Comparison of ENCODE assay signal across 22 cellular contexts in genomic region chr10:86056632-86057031, GRCh38.
DNase-seq lines count a peak whose midpoint lies in the region; ATAC-seq lines count a peak whose summit lies in the region.
"Had no signal": no experiment of that assay in that cellular context is flagged by ENCODE, and none has a peak within 500 bp of the region (broad histone marks: within the 10 kb centered on the region; RNA-seq: fewer than 3 reads in every experiment).

No MANE protein-coding gene starts in this region.

- H3K27me3 ChIP-seq in effector memory CD4-positive, alpha-beta T cell (replicated peaks; ENCODE audit: control insufficient read depth, insufficient read depth, low read length, poor library complexity, severe bottlenecking) = no peaks in the 10 kb centered on the region
- H3K27me3 ChIP-seq: BE2C; BLaER1 treated with 17β-estradiol and CSF1 and Interleukin-3, amounts not matched to agents 10 nM and 100 nM had no signal

- intact Hi-C loops in cardiac septum (cut with DNase I) (no loop called here), left cardiac atrium (cut with DNase I) (no loop called here)

- DNase-seq in cardiac septum (ENCODE audit: low spot score) = peak; percentile 36
- no peak for DNase-seq in left cardiac atrium
- peak; percentile 11 for DNase-seq in DMS 273 treated with DMSO at 0.1 percent for 48 hours (lab: John Stamatoyannopoulos, UW)
- peak; percentile 55 for DNase-seq in mesenteric fat pad (ENCODE audit: low spot score)
- no peak for DNase-seq in effector memory CD4-positive, alpha-beta T cell
- DNase-seq: 8988T; ACHN; AML-193; BE2C; CD4-positive, alpha-beta T cell; CD8-positive, alpha-beta memory T cell; DMS153; DMS79; EL; GDM1; H9 had no signal

- no peaks in the 10 kb centered on the region for H3K9me3 ChIP-seq in effector memory CD4-positive, alpha-beta T cell (ENCODE audit: control insufficient read depth, low read length)
- H3K9me3 ChIP-seq: A549; BE2C; BLaER1 treated with 17β-estradiol and CSF1 and Interleukin-3, amounts not matched to agents 10 nM and 100 nM had no signal

- H3K27ac ChIP-seq in effector memory CD4-positive, alpha-beta T cell (ENCODE audit: insufficient read depth, low read length, poor library complexity, severe bottlenecking) = no peak overlapping the region
- H3K27ac ChIP-seq: A549; BLaER1 treated with 17β-estradiol and CSF1 and Interleukin-3, amounts not matched to agents 10 nM and 100 nM had no signal

- ATAC-seq in left cardiac atrium (no peak), GM18517 (IDR thresholded peaks at IDR 0.05; ENCODE audit: unreplicated experiment) (no peak)
- ATAC-seq: A549, GM12878, GM23338, HCT116 had no signal

- H3K36me3 ChIP-seq in effector memory CD4-positive, alpha-beta T cell (ENCODE audit: control insufficient read depth, insufficient read depth, low read length) = no peaks in the 10 kb centered on the region
- H3K36me3 ChIP-seq: BE2C; BLaER1 treated with 17β-estradiol and CSF1 and Interleukin-3, amounts not matched to agents 10 nM and 100 nM had no signal

- no peaks in the 10 kb centered on the region for H3K4me1 ChIP-seq in effector memory CD4-positive, alpha-beta T cell (ENCODE audit: control insufficient read depth, insufficient read depth, low read length, poor library complexity, severe bottlenecking)
- H3K4me1 ChIP-seq: A549; BE2C; BLaER1 treated with 17β-estradiol and CSF1 and Interleukin-3, amounts not matched to agents 10 nM and 100 nM had no signal

- no peak overlapping the region for H3K4me3 ChIP-seq in effector memory CD4-positive, alpha-beta T cell (ENCODE audit: insufficient read depth, low read depth, low read length, poor library complexity, severe bottlenecking)
- H3K4me3 ChIP-seq: A549; BLaER1 treated with 17β-estradiol and CSF1 and Interleukin-3, amounts not matched to agents 10 nM and 100 nM; GM12878; GM23338 had no signal

Comparison
In these comparisons a context has a peak if more than half of its experiments do, and no peak if none do; other contexts are left out.
1. DNase-seq: peak in cardiac septum (single experiment), DMS 273 treated with DMSO at 0.1 percent for 48 hours (single experiment) and mesenteric fat pad (single experiment); none in left cardiac atrium (single experiment) and effector memory CD4-positive, alpha-beta T cell (0 of 3).